9 cellular contexts compared by ENCODE assay signal in the genomic region with DNA sequence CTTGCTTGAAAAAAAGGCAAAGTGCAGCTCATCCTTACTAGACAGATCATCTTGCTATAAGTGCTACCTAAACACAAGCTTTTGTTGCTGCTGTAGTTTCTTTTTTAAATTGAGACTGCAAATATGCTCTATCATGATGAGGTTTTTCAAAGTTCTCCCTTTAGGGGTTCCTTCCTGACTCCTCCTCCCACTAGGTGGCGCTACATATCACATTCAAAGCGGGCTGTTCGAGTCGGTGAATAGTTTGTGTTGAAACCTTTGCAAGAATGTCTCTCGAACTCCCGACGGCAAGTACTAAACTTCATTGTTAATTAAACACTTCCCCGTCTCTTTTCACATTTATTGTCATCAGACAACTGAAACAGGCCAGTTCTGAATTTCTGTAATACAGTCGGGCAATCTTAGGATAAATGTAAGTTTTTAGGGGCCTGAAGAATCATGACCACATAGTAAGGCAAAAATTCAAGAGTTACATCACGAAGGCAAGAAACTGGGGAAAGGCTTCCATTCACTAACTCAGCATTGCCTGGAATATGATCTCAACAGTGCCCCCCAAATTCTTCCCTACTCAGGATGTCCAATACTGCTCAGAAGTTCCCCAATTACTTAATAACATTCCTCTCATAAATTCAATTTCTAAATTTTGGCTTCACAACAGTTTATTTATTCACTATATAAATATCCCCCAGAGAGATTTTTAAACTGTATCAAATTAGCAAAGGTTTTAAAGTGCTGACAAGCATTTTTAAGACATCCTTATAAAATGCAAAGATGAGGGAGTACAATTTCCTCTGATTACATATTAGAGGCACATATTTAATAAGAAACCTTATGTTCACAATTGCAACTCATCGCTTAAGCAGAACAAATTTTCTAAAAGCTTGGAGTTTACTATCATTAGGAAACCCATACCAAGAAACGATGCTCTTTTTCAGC. TPM values are rescaled to one million over a fixed set of nuclear protein-coding genes. Genes with fewer than 3 reads are reported as not detected.
DNase-seq lines count a peak whose midpoint lies in the region; ATAC-seq and TF ChIP-seq lines count a peak whose summit lies in the region.
"Had no signal": no experiment of that assay in that cellular context is flagged by ENCODE, and none has a peak within 500 bp of the region (broad histone marks: within the 10 kb centered on the region; RNA-seq: fewer than 3 reads in every experiment).

No MANE protein-coding gene starts in this region.

- intact Hi-C loops in left cardiac atrium (cut with DNase I), result loop anchor here (2.0 to 5.0 kb wide), 3 partner anchors 472 to 1332 kb away; a partner anchor contains a TSS

- TF ChIP-seq CTCF in LNCaP clone FGC (IDR thresholded peaks at IDR 0.05; ENCODE audit: control insufficient read depth, extremely low read depth, insufficient read depth) (peak; percentile 79), retinal pigment epithelial cell (conservative IDR thresholded peaks at IDR 0.05; ENCODE audit: low read depth, low read length) (peak; percentile 91)

- ATAC-seq in left cardiac atrium, result peak; percentile 50 to 73
- no peak for ATAC-seq in HG03159 (IDR thresholded peaks at IDR 0.05; ENCODE audit: unreplicated experiment)

- no peak overlapping the region for H3K4me3 ChIP-seq in LNCaP clone FGC (ENCODE audit: low read depth, low read length)
- H3K4me3 ChIP-seq in retinal pigment epithelial cell (ENCODE audit: low read length), result no peak overlapping the region
- H3K4me3 ChIP-seq: BLaER1 had no signal

- DNase-seq in DMS53 (lab: John Stamatoyannopoulos, UW) (peak; percentile 33), DMS53 treated with DMSO at 0.1 percent for 48 hours (lab: John Stamatoyannopoulos, UW; ENCODE audit: unreplicated experiment) (no peak), LNCaP clone FGC (ENCODE audit: low read depth) (peak; percentile 34), T follicular helper cell (ENCODE audit: low read depth) (peak; percentile 67), left cardiac atrium (peak; percentile 69), retinal pigment epithelial cell (ENCODE audit: low read depth) (peak; percentile 59)
- peak; percentile 63 for DNase-seq in activated naive CD8-positive, alpha-beta T cell treated with anti-CD3 and anti-CD28 coated beads, Interleukin-2, amount 50 U/mL, for 16 hours (ENCODE audit: low read depth, low spot score)

RNA-seq across cellular contexts. Expression of a gene that starts 6.7 kb away (rescaled TPM):
- under 1 TPM; 0.16 to 0.27 TPM for total RNA-seq in left cardiac atrium
